ENCODE assay signal across 21 cellular contexts in genomic region chr19:52566588-52566987, GRCh38. TPM values are rescaled to one million over a fixed set of nuclear protein-coding genes. Genes with fewer than 3 reads are reported as not detected.
DNase-seq lines count a peak whose midpoint lies in the region; TF ChIP-seq lines count a peak whose summit lies in the region.
"Had no signal": no experiment of that assay in that cellular context is flagged by ENCODE, and none has a peak within 500 bp of the region (broad histone marks: within the 10 kb centered on the region; RNA-seq: fewer than 3 reads in every experiment).

No MANE protein-coding gene starts in this region.

- peak; percentile 55 for DNase-seq in GM23248
- peak; percentile 49 for DNase-seq in NCI-H226
- no peak for DNase-seq in endodermal cell
- DNase-seq in neural crest cell (ENCODE audit: low read depth, low spot score): no peak
- DNase-seq in T-helper 1 cell: no peak
- DNase-seq in NCI-H2196 treated with DMSO at 0.1 percent for 48 hours (lab: John Stamatoyannopoulos, UW; ENCODE audit: unreplicated experiment): no peak
- DNase-seq in nephron progenitor cell: no peak
- DNase-seq in stimulated activated CD4-positive, alpha-beta T cell treated with anti-CD3 and anti-CD28 coated beads, Interleukin-15, amount 100 ng/mL, for 24 hours: no peak
- DNase-seq: activated CD4-positive, CD25-positive, alpha-beta regulatory T cell; activated gamma-delta T cell; DMS153; KBM-7; NCI-H1436; NCI-H510A; stimulated activated naive CD4-positive, alpha-beta T cell; T-cell had no signal

- H3K27me3 Mint-ChIP-seq in endodermal cell (ENCODE audit: insufficient read depth) (no peaks in the 10 kb centered on the region), neural crest cell (ENCODE audit: low read depth) (no peaks in the 10 kb centered on the region), nephron progenitor cell (ENCODE audit: low read depth, poor library complexity) (peaks cover 8% of the 10 kb centered on the region)
- H3K27me3 Mint-ChIP-seq: T-cell had no signal

- no peaks in the 10 kb centered on the region for H4K20me1 ChIP-seq in GM23248 (ENCODE audit: insufficient read depth)
- H4K20me1 ChIP-seq: BLaER1 treated with 17β-estradiol and CSF1 and Interleukin-3, amounts not matched to agents 10 nM and 100 nM had no signal

- H3K4me1 Mint-ChIP-seq in endodermal cell: peaks cover 13% of the 10 kb centered on the region
- peaks cover 18% of the 10 kb centered on the region for H3K4me1 Mint-ChIP-seq in neural crest cell
- peaks cover 26% of the 10 kb centered on the region for H3K4me1 Mint-ChIP-seq in nephron progenitor cell

- H2AFZ ChIP-seq in GM23248: no peak overlapping the region
- H2AFZ ChIP-seq: PC-9 had no signal

- H3K4me3 Mint-ChIP-seq in endodermal cell (no peak overlapping the region), neural crest cell (peak overlapping the region; percentile 27), nephron progenitor cell (no peak overlapping the region)
- H3K4me3 Mint-ChIP-seq: mesothelial cell of epicardium, T-cell had no signal

- H3K9ac ChIP-seq in GM23248 (no peak overlapping the region), endodermal cell (ENCODE audit: extremely low read depth, low read length, poor library complexity, severe bottlenecking) (no peak overlapping the region)
- H3K9ac ChIP-seq: BLaER1 treated with 17β-estradiol and CSF1 and Interleukin-3, amounts not matched to agents 10 nM and 100 nM had no signal

- H3K4me3 ChIP-seq in GM23248 (no peak overlapping the region), endodermal cell (ENCODE audit: low read length) (no peak overlapping the region)
- H3K4me3 ChIP-seq: ascending aorta; BLaER1 treated with 17β-estradiol and CSF1 and Interleukin-3, amounts not matched to agents 10 nM and 100 nM; PC-9 had no signal

- H3K36me3 Mint-ChIP-seq in endodermal cell (ENCODE audit: low read depth) (peaks cover 46% of the 10 kb centered on the region), neural crest cell (ENCODE audit: low read depth) (peaks cover 27% of the 10 kb centered on the region), nephron progenitor cell (ENCODE audit: low read depth) (peaks cover 51% of the 10 kb centered on the region)

- H3K27ac ChIP-seq in GM23248: no peak overlapping the region
- H3K27ac ChIP-seq in endodermal cell (ENCODE audit: low read depth, low read length): no peak overlapping the region
- H3K27ac ChIP-seq: ascending aorta; BLaER1 treated with 17β-estradiol and CSF1 and Interleukin-3, amounts not matched to agents 10 nM and 100 nM; neutrophil; PC-9 had no signal

- H3K9me3 Mint-ChIP-seq in endodermal cell: no peaks in the 10 kb centered on the region
- no peaks in the 10 kb centered on the region for H3K9me3 Mint-ChIP-seq in neural crest cell
- H3K9me3 Mint-ChIP-seq in nephron progenitor cell: peaks cover 32% of the 10 kb centered on the region
- H3K9me3 Mint-ChIP-seq: mesothelial cell of epicardium had no signal

- H3K4me1 ChIP-seq in GM23248 (ENCODE audit: insufficient read depth) (peaks cover 7% of the 10 kb centered on the region; the same call in 1 of the 2 replicates), endodermal cell (ENCODE audit: control insufficient read depth, insufficient read depth, low read length) (no peaks in the 10 kb centered on the region)

- WGBS in GM23248 (ENCODE audit: low coverage in 1 of 2, low lambda C conversion rate in 2 of 2, missing lambda C conversion rate in 2 of 2), 2 experiments: 87 to 90% methylated on average over 2 of the region's 2 CpGs
- WGBS in endodermal cell (ENCODE audit: insufficient coverage in 1 of 2, insufficient read length in 1 of 2), 2 experiments: 94 to 100% methylated on average over 2 of the region's 2 CpGs

- in situ Hi-C loops in GM23248 (cut with MboI): no loop called here

- H3K36me3 ChIP-seq in GM23248 (ENCODE audit: low read depth) (peaks cover 13% of the 10 kb centered on the region; the same call in 1 of the 2 replicates), endodermal cell (ENCODE audit: control insufficient read depth, insufficient read depth, low read length) (peaks cover 37% of the 10 kb centered on the region)
- H3K36me3 ChIP-seq: neutrophil had no signal

- H3K27me3 ChIP-seq in GM23248 (replicated peaks; ENCODE audit: insufficient read depth) (no peaks in the 10 kb centered on the region), endodermal cell (ENCODE audit: control insufficient read depth, insufficient read depth, low read length, poor library complexity, severe bottlenecking) (no peaks in the 10 kb centered on the region)
- H3K27me3 ChIP-seq: ascending aorta; BLaER1 treated with 17β-estradiol and CSF1 and Interleukin-3, amounts not matched to agents 10 nM and 100 nM; neutrophil had no signal

- H3K4me2 ChIP-seq in GM23248 (ENCODE audit: unreplicated experiment): no peak overlapping the region
- H3K4me2 ChIP-seq: BLaER1 treated with 17β-estradiol and CSF1 and Interleukin-3, amounts not matched to agents 10 nM and 100 nM; PC-9 had no signal

- H3K27ac Mint-ChIP-seq in endodermal cell (peak overlapping the region; percentile 61), neural crest cell (ENCODE audit: unreplicated experiment) (no peak overlapping the region), nephron progenitor cell (no peak overlapping the region)
- H3K27ac Mint-ChIP-seq: mesothelial cell of epicardium, T-cell had no signal

- H3K9me3 ChIP-seq in GM23248 (ENCODE audit: low read depth): no peaks in the 10 kb centered on the region
- H3K9me3 ChIP-seq in endodermal cell (ENCODE audit: control insufficient read depth, low read length): peaks cover 16% of the 10 kb centered on the region

- TF ChIP-seq CTCF in endodermal cell (conservative IDR thresholded peaks at IDR 0.05): no peak
- no peak for TF ChIP-seq CTCF in neural crest cell (conservative IDR thresholded peaks at IDR 0.05)
- TF ChIP-seq CTCF in nephron progenitor cell (IDR thresholded peaks at IDR 0.05): no peak

- H3K9me2 ChIP-seq in GM23248 (ENCODE audit: insufficient read depth): no peaks in the 10 kb centered on the region

- H3K79me2 ChIP-seq in GM23248 (ENCODE audit: insufficient read depth): peaks cover 12% of the 10 kb centered on the region

- peaks cover 12% of the 10 kb centered on the region for H3F3A ChIP-seq in GM23248 (ENCODE audit: insufficient read depth)

RNA-seq across cellular contexts. Expression of gene ZNF701, which starts 3.5 kb away (rescaled TPM):
- 6.7 and 12.6 TPM in 2 replicates for total RNA-seq in GM23248 (2014; rRNA removed; shearing (Covaris generic))
- 5.5 and 6.7 TPM in 2 replicates for polyA plus RNA-seq in GM23248 (2016; fragmentation: Nextera tagmentation; extraction: Ambion mirVana)
- 10 to 100 TPM; 42.0 to 45.3 TPM for total RNA-seq in endodermal cell
- polyA plus RNA-seq in endodermal cell (2013, experiment 1 of 2): 9.3 TPM
- polyA plus RNA-seq in endodermal cell (2013, experiment 2 of 2): 10.8 TPM
- 17.3 and 18.7 TPM in 2 replicates for total RNA-seq in neural crest cell

RNA-seq across cellular contexts. Expression of gene ZNF808, which starts 39.1 kb away (rescaled TPM):
- 7.9 and 14.5 TPM in 2 replicates for total RNA-seq in GM23248 (2014; rRNA removed; shearing (Covaris generic))
- polyA plus RNA-seq in GM23248 (2016; fragmentation: Nextera tagmentation; extraction: Ambion mirVana): 2.2 and 2.9 TPM in 2 replicates
- 10 to 100 TPM; 52.4 to 61.6 TPM for total RNA-seq in endodermal cell
- polyA plus RNA-seq in endodermal cell (2013, experiment 1 of 2): 6.0 TPM
- polyA plus RNA-seq in endodermal cell (2013, experiment 2 of 2): 6.5 TPM
- total RNA-seq in neural crest cell: 23.4 and 25.9 TPM in 2 replicates

Comparison
In these comparisons a context has a peak if more than half of its experiments do, and no peak if none do; other contexts are left out.
1. DNase-seq: peak in GM23248 (single experiment) and NCI-H226 (single experiment); none in endodermal cell (single experiment), neural crest cell (single experiment), T-helper 1 cell (0 of 5), NCI-H2196 treated with DMSO at 0.1 percent for 48 hours (single experiment), nephron progenitor cell (single experiment) and stimulated activated CD4-positive, alpha-beta T cell treated with anti-CD3 and anti-CD28 coated beads, Interleukin-15, amount 100 ng/mL, for 24 hours (single experiment).